In genomic region chr1:115828101-115829022, GRCh38 we compare ENCODE assay signal across 8 cellular contexts. TPM values are rescaled to one million over a fixed set of nuclear protein-coding genes. Genes with fewer than 3 reads are reported as not detected.
DNase-seq lines count a peak whose midpoint lies in the region; ATAC-seq and TF ChIP-seq lines count a peak whose summit lies in the region.

No MANE protein-coding gene starts in this region.

- no peak overlapping the region for H3K27ac Mint-ChIP-seq in T-helper 2 cell treated with Interferon-gamma antibody and Interleukin-4, amounts not matched to agents 5 μg/mL and 100 μg/mL, for 36 hours
- H3K27ac Mint-ChIP-seq in neural crest cell (ENCODE audit: unreplicated experiment) = peak overlapping the region; percentile 86

- no peaks in the 10 kb centered on the region for H3K36me3 ChIP-seq in H7 (replicated peaks; ENCODE audit: control insufficient read depth, insufficient read depth, low read length)

- H3K36me3 Mint-ChIP-seq in T-helper 2 cell treated with Interferon-gamma antibody and Interleukin-4, amounts not matched to agents 5 μg/mL and 100 μg/mL, for 36 hours (ENCODE audit: low read depth) = no peaks in the 10 kb centered on the region
- H3K36me3 Mint-ChIP-seq in neural crest cell (ENCODE audit: low read depth) = no peaks in the 10 kb centered on the region

- H3K4me1 Mint-ChIP-seq in T-helper 2 cell treated with Interferon-gamma antibody and Interleukin-4, amounts not matched to agents 5 μg/mL and 100 μg/mL, for 36 hours (ENCODE audit: low read depth) = peaks cover 2% of the 10 kb centered on the region
- peaks cover 23% of the 10 kb centered on the region for H3K4me1 Mint-ChIP-seq in neural crest cell

- peak overlapping the region; percentile 73 for H3K4me3 Mint-ChIP-seq in T-helper 2 cell treated with Interferon-gamma antibody and Interleukin-4, amounts not matched to agents 5 μg/mL and 100 μg/mL, for 36 hours
- H3K4me3 Mint-ChIP-seq in neural crest cell = peak overlapping the region; percentile 80

- DNase-seq in H7 = peak; percentile 92
- no peak for DNase-seq in T-helper 2 cell treated with Interferon-gamma antibody and Interleukin-4, amounts not matched to agents 5 μg/mL and 100 μg/mL, for 36 hours (ENCODE audit: low spot score)
- DNase-seq in fibroblast of pulmonary artery (ENCODE audit: low read depth) = peak; percentile 58
- DNase-seq in neural crest cell (ENCODE audit: low read depth, low spot score) = peak; percentile 41
- no peak for DNase-seq in SHP77 (lab: John Stamatoyannopoulos, UW)
- DNase-seq in SW 1271 (lab: John Stamatoyannopoulos, UW) = no peak

- TF ChIP-seq CTCF in fibroblast of pulmonary artery (IDR thresholded peaks at IDR 0.05; ENCODE audit: low read length, missing control alignments) (no peak), neural crest cell (conservative IDR thresholded peaks at IDR 0.05) (no peak)

- ATAC-seq in GM19324 (IDR thresholded peaks at IDR 0.05; ENCODE audit: low FRiP score, unreplicated experiment) = no peak
- ATAC-seq in HG02870 (IDR thresholded peaks at IDR 0.05; ENCODE audit: unreplicated experiment) = no peak

- H3K4me3 ChIP-seq in H7 (ENCODE audit: insufficient read depth, low read depth, low read length) (peak overlapping the region; percentile 70), fibroblast of pulmonary artery (replicated peaks; ENCODE audit: low read depth, low read length) (peak overlapping the region; percentile 42)

- peaks cover 60% of the 10 kb centered on the region for H3K27me3 Mint-ChIP-seq in T-helper 2 cell treated with Interferon-gamma antibody and Interleukin-4, amounts not matched to agents 5 μg/mL and 100 μg/mL, for 36 hours (ENCODE audit: low read depth)
- H3K27me3 Mint-ChIP-seq in neural crest cell (ENCODE audit: low read depth) = peaks cover 25% of the 10 kb centered on the region

- H3K27me3 ChIP-seq in H7 (ENCODE audit: control insufficient read depth, insufficient read depth, low read length) = peaks cover 16% of the 10 kb centered on the region

- H3K9me3 Mint-ChIP-seq in T-helper 2 cell treated with Interferon-gamma antibody and Interleukin-4, amounts not matched to agents 5 μg/mL and 100 μg/mL, for 36 hours = no peaks in the 10 kb centered on the region
- H3K9me3 Mint-ChIP-seq in neural crest cell = no peaks in the 10 kb centered on the region

RNA-seq across cellular contexts. Expression of gene NHLH2, which starts 12.6 kb away (rescaled TPM):
- total RNA-seq in H7 (2014; rRNA removed; shearing (Covaris generic)) = 0.73 and 0.81 TPM in 2 replicates
- total RNA-seq in neural crest cell = 8.4 and 8.7 TPM in 2 replicates

RNA-seq across cellular contexts. Expression of gene CASQ2, which starts 59.8 kb away (rescaled TPM):
- total RNA-seq in H7 (2014; rRNA removed; shearing (Covaris generic)) = 0.03 TPM in 1 of 2 replicates, not detected in the other
- total RNA-seq in neural crest cell = 0.11 and 0.12 TPM in 2 replicates

Comparison
In these comparisons a context has a peak if more than half of its experiments do, and no peak if none do; other contexts are left out.
1. DNase-seq: peak in H7 (single experiment), fibroblast of pulmonary artery (single experiment) and neural crest cell (single experiment); none in T-helper 2 cell treated with Interferon-gamma antibody and Interleukin-4, amounts not matched to agents 5 μg/mL and 100 μg/mL, for 36 hours (single experiment), SHP77 (0 of 2) and SW 1271 (0 of 2).